ENCODE assay signal across 8 cellular contexts in genomic region chr7:4849390-4849789, GRCh38. TPM values are rescaled to one million over a fixed set of nuclear protein-coding genes. Genes with fewer than 3 reads are reported as not detected.
DNase-seq lines count a peak whose midpoint lies in the region; ATAC-seq and TF ChIP-seq lines count a peak whose summit lies in the region.

No MANE protein-coding gene starts in this region.

- H3K27ac Mint-ChIP-seq in activated CD4-positive, alpha-beta memory T cell treated with anti-CD3 and anti-CD28 coated beads, Interleukin-2, amount 10 ng/mL, durations not matched to agents 7 days and 5 days, result no peak overlapping the region

- WGBS in stomach, 5 donors, result 32 to 47% (median 41%) methylated on average over 4 of the region's 4 CpGs

- peaks cover 4% of the 10 kb centered on the region for H3K27me3 Mint-ChIP-seq in activated CD4-positive, alpha-beta memory T cell treated with anti-CD3 and anti-CD28 coated beads, Interleukin-2, amount 10 ng/mL, durations not matched to agents 7 days and 5 days

- peak; percentile 80 for ATAC-seq in left lobe of liver
- no peak for ATAC-seq in GM18858 (IDR thresholded peaks at IDR 0.05; ENCODE audit: unreplicated experiment)

- peaks cover 8% of the 10 kb centered on the region for H3K4me1 Mint-ChIP-seq in activated CD4-positive, alpha-beta memory T cell treated with anti-CD3 and anti-CD28 coated beads, Interleukin-2, amount 10 ng/mL, durations not matched to agents 7 days and 5 days

- H3K27me3 ChIP-seq in stomach, result peaks cover 0 to 8% (median 0%) of the 10 kb centered on the region in 3 donors

- H3K4me3 Mint-ChIP-seq in activated CD4-positive, alpha-beta memory T cell treated with anti-CD3 and anti-CD28 coated beads, Interleukin-2, amount 10 ng/mL, durations not matched to agents 7 days and 5 days, result no peak overlapping the region

- no peak for TF ChIP-seq POLR2A in stomach (IDR thresholded peaks at IDR 0.05)

- CTCF ChIA-PET in activated CD4-positive, alpha-beta memory T cell treated with anti-CD3 and anti-CD28 coated beads, Interleukin-2, amount 10 ng/mL, durations not matched to agents 7 days and 5 days (lab: Charles Lee), result interaction anchor here (1.0 kb wide), 2 partner anchors 34 to 236 kb away, joined by 4 to 5 read pairs; partner anchors contain the start of gene RADIL

- H3K36me3 Mint-ChIP-seq in activated CD4-positive, alpha-beta memory T cell treated with anti-CD3 and anti-CD28 coated beads, Interleukin-2, amount 10 ng/mL, durations not matched to agents 7 days and 5 days (ENCODE audit: low read depth), result no peaks in the 10 kb centered on the region

- intact Hi-C loops in stomach (cut with DNase I; ENCODE audit: low total_unique reads), result no loop called here

- no peak for TF ChIP-seq CTCF in stomach (IDR thresholded peaks at IDR 0.05)

- no peaks in the 10 kb centered on the region for H3K36me3 ChIP-seq in stomach

- peaks cover 0 to 11% (median 0%) of the 10 kb centered on the region in 4 donors for H3K9me3 ChIP-seq in stomach

- no peak overlapping the region for H3K4me3 ChIP-seq in stomach

- H3K4me1 ChIP-seq in stomach, result no peaks in the 10 kb centered on the region

- H3K27ac ChIP-seq in stomach, result no peak overlapping the region

- TF ChIP-seq EP300 in stomach (IDR thresholded peaks at IDR 0.05), result no peak

- H3K9me3 Mint-ChIP-seq in activated CD4-positive, alpha-beta memory T cell treated with anti-CD3 and anti-CD28 coated beads, Interleukin-2, amount 10 ng/mL, durations not matched to agents 7 days and 5 days, result peaks cover 3% of the 10 kb centered on the region

- POLR2A ChIA-PET in activated CD4-positive, alpha-beta memory T cell treated with anti-CD3 and anti-CD28 coated beads, Interleukin-2, amount 10 ng/mL, durations not matched to agents 7 days and 5 days (lab: Charles Lee), result interaction anchor here (0.7 kb wide), 1 partner anchor 125 kb away, joined by 3 read pairs; no protein-coding TSS in a partner anchor

- peak; percentile 36 for DNase-seq in SIG-M5 treated with dmso at 0.1 percent for 504 hours (lab: John Stamatoyannopoulos, UW; ENCODE audit: unreplicated experiment)
- DNase-seq in SIG-M5 (lab: John Stamatoyannopoulos, UW), result no peak
- DNase-seq in NCI-H1092 (lab: John Stamatoyannopoulos, UW), result peak; percentile 26
- peak; percentile 24 for DNase-seq in activated CD4-positive, alpha-beta memory T cell treated with anti-CD3 and anti-CD28 coated beads, Interleukin-2, amount 10 ng/mL, durations not matched to agents 7 days and 5 days
- no peak for DNase-seq in left lobe of liver (ENCODE audit: low spot score)
- no peak for DNase-seq in stomach
- no peak for DNase-seq in cortex of kidney (lab: John Stamatoyannopoulos, UW)

RNA-seq across cellular contexts. Expression of gene PAPOLB, which starts 12.4 kb away (rescaled TPM):
- not detected for total RNA-seq in activated CD4-positive, alpha-beta memory T cell treated with anti-CD3 and anti-CD28 coated beads, Interleukin-2, amount 10 ng/mL, durations not matched to agents 7 days and 5 days
- total RNA-seq in left lobe of liver (not detected), stomach (under 1 TPM in 1 of 5 donors, not detected in 4; 0.37 TPM)
- not detected for polyA plus RNA-seq in stomach

RNA-seq across cellular contexts. Expression of gene RADIL, which starts 34.1 kb away (rescaled TPM):
- total RNA-seq in activated CD4-positive, alpha-beta memory T cell treated with anti-CD3 and anti-CD28 coated beads, Interleukin-2, amount 10 ng/mL, durations not matched to agents 7 days and 5 days, result under 1 TPM in 1 of 2 experiments, not detected in 1; 0.05 TPM
- total RNA-seq in left lobe of liver, result 0.40 TPM
- total RNA-seq in stomach, result 10 to 100 TPM in 1 of 5 donors, 1 to 10 TPM in 3, not detected in 1; 3.0 to 21.6 (median 5.5) TPM
- polyA plus RNA-seq in stomach, result 1 to 10 TPM; 1.2 to 2.4 (median 1.6) TPM

Comparison
In these comparisons a context has a peak if more than half of its experiments do, and no peak if none do; other contexts are left out.
1. DNase-seq: peak in SIG-M5 treated with dmso at 0.1 percent for 504 hours (single experiment), NCI-H1092 (single experiment) and activated CD4-positive, alpha-beta memory T cell treated with anti-CD3 and anti-CD28 coated beads, Interleukin-2, amount 10 ng/mL, durations not matched to agents 7 days and 5 days (single experiment); none in SIG-M5 (single experiment), left lobe of liver (single experiment), stomach (single experiment) and cortex of kidney (single experiment).